Comparison of ENCODE assay signal across 1 cellular context in the genomic region with DNA sequence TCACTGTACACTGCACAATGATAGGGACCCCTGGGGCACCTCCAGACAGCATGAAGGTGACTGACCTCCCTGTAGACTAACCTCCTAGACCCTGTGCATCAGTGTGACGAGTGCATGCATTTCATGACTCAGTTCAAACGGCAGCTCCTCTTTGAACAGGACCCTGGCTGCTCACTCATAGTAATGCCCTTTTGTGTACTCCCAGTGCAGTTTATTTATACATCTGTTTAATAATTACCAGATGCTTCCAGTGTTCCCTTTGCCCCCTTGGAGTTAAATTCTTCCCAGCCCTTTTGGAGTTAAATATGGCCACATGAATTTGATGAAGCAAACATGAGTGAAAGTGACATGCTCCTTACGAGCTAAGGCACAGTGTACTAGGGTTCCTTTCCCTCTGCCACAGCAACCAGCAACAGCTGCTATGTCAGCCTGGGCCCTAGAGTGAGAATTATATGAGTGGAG.
A peak's percentile ranks its signal among the peaks of the same experiment; 100 is the strongest.
TF ChIP-seq lines count a peak whose summit lies in the region.

No MANE protein-coding gene starts in this region.

TF ChIP-seq in liver, 16 proteins besides CTCF, POLR2A, EP300 and RAD21 (continued from another document):
- TF ChIP-seq, protein P1, sequence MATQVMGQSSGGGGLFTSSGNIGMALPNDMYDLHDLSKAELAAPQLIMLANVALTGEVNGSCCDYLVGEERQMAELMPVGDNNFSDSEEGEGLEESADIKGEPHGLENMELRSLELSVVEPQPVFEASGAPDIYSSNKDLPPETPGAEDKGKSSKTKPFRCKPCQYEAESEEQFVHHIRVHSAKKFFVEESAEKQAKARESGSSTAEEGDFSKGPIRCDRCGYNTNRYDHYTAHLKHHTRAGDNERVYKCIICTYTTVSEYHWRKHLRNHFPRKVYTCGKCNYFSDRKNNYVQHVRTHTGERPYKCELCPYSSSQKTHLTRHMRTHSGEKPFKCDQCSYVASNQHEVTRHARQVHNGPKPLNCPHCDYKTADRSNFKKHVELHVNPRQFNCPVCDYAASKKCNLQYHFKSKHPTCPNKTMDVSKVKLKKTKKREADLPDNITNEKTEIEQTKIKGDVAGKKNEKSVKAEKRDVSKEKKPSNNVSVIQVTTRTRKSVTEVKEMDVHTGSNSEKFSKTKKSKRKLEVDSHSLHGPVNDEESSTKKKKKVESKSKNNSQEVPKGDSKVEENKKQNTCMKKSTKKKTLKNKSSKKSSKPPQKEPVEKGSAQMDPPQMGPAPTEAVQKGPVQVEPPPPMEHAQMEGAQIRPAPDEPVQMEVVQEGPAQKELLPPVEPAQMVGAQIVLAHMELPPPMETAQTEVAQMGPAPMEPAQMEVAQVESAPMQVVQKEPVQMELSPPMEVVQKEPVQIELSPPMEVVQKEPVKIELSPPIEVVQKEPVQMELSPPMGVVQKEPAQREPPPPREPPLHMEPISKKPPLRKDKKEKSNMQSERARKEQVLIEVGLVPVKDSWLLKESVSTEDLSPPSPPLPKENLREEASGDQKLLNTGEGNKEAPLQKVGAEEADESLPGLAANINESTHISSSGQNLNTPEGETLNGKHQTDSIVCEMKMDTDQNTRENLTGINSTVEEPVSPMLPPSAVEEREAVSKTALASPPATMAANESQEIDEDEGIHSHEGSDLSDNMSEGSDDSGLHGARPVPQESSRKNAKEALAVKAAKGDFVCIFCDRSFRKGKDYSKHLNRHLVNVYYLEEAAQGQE (IDR thresholded peaks at IDR 0.05), result no peak
- TF ChIP-seq GABPA (IDR thresholded peaks at IDR 0.05 in 1 of 2, conservative IDR thresholded peaks at IDR 0.05 in 1 of 2), result peak in 1 of 2 donors; percentile 30
- TF ChIP-seq YY1 (IDR thresholded peaks at IDR 0.05), result peak; percentile 61
- TF ChIP-seq EGR1 (IDR thresholded peaks at IDR 0.05; ENCODE audit: low read depth in 2 of 2), result peak in 1 of 2 donors; percentile 22
- TF ChIP-seq NR2F2 (IDR thresholded peaks at IDR 0.05), result peak; percentile 11
- TF ChIP-seq FOXA1 (IDR thresholded peaks at IDR 0.05), result no peak
TF ChIP-seq in liver: peak in this region for 10.
